ENCODE assay signal across 2 cellular contexts in genomic region chr18:48544116-48544515, GRCh38.
TF ChIP-seq lines count a peak whose summit lies in the region.

No MANE protein-coding gene starts in this region.

TF ChIP-seq in IMR-90, 13 proteins besides CTCF, POLR2A, EP300 and RAD21:
- no peak for TF ChIP-seq SMC3 (IDR thresholded peaks at IDR 0.05; ENCODE audit: low read depth, low read length)
- TF ChIP-seq ELK1 (IDR thresholded peaks at IDR 0.05; ENCODE audit: borderline replicate concordance, low read depth, low read length): no peak
- TF ChIP-seq RCOR1 (IDR thresholded peaks at IDR 0.05; ENCODE audit: insufficient replicate concordance, low read length): peak; percentile 94

TF ChIP-seq in endothelial cell of umbilical vein, 7 proteins besides CTCF, POLR2A, EP300 and RAD21:
- TF ChIP-seq MAX (IDR thresholded peaks at IDR 0.05; ENCODE audit: insufficient read depth, insufficient read length) (no peak), POLR2AphosphoS5 (IDR thresholded peaks at IDR 0.05; ENCODE audit: insufficient read depth, low read depth, low read length) (no peak), GATA2 (IDR thresholded peaks at IDR 0.05; ENCODE audit: insufficient read depth, insufficient read length, low read depth, low read length) (no peak), EZH2 (IDR thresholded peaks at IDR 0.05; ENCODE audit: borderline replicate concordance, low read depth, low read length, severe bottlenecking) (no peak), FOS (IDR thresholded peaks at IDR 0.05; ENCODE audit: borderline replicate concordance, insufficient read depth, low read length) (no peak), JUN (IDR thresholded peaks at IDR 0.05; ENCODE audit: borderline replicate concordance, insufficient read depth, insufficient read length, low read depth) (no peak), MYC (IDR thresholded peaks at IDR 0.05; ENCODE audit: low read depth, low read length) (no peak)
